8 cellular contexts compared by ENCODE assay signal in the genomic region with DNA sequence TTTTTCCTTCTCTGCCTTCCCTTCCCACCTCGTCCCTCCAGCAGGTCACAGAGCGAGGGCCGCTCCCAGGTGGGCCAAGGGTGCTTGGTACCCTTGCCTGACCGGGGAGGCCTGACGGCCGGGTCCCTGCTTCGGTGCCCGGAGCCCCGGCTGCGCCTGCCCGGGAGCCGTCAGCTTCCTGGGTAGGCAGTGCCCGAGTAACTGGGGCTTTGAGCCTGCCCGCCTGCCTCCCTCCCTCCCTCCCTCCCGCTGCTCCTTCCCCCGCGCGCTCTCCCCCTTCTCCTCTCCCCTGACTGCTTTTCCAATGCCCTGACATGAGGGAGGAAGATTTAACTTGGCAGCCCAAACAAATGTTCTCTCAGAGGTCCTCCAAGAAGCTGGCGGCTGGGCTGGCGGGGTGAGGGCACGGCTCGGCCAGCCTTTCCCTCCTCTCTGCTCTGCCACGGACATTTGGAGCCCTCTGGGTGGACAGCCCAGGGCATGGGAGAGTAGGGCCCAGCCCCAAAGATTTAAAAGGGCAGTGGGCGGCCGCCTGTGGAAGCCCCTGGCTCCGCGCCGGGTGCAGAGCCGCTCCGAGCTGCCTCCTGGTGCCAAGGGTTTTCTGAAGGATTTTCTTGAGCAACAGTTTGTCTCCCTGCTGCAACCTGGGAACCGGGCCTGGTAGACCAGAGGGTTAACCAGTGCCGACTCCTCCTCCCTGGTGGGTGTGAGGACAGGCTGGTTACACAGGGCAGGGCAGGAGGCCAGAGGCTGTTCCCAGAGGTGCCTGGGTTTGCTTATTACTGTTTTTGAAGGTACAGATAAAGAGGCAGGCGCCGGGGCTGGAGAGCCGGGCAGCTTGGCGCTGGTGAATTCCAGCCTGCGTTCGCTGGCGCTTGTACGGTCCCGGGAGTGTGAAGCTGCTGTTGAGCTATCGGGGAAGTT. TPM values are rescaled to one million over a fixed set of nuclear protein-coding genes. Genes with fewer than 3 reads are reported as not detected.
DNase-seq lines count a peak whose midpoint lies in the region; ATAC-seq and TF ChIP-seq lines count a peak whose summit lies in the region.

No MANE protein-coding gene starts in this region.

- ATAC-seq in HG03095 (IDR thresholded peaks at IDR 0.05; ENCODE audit: unreplicated experiment) (no peak), GM21825 (IDR thresholded peaks at IDR 0.05; ENCODE audit: unreplicated experiment) (no peak)

- H3K9me3 Mint-ChIP-seq in HFFc6, result no peaks in the 10 kb centered on the region

- H3K27me3 Mint-ChIP-seq in HFFc6 (ENCODE audit: insufficient read depth), result no peaks in the 10 kb centered on the region

- H3K4me2 ChIP-seq in BLaER1 treated with 17β-estradiol and CSF1 and Interleukin-3, amounts not matched to agents 10 nM and 100 nM, result peak overlapping the region; percentile 94 to 100 (median 98)

- H3K4me1 ChIP-seq in BLaER1 treated with 17β-estradiol and CSF1 and Interleukin-3, amounts not matched to agents 10 nM and 100 nM, result peaks cover 54 to 72% (median 65%) of the 10 kb centered on the region in 10 experiments
- peaks cover 16 to 60% (median 24%) of the 10 kb centered on the region in 4 donors for H3K4me1 ChIP-seq in Peyer's patch
- H3K4me1 ChIP-seq in breast epithelium, result peaks cover 11 to 33% of the 10 kb centered on the region in 2 donors

- TF ChIP-seq POLR2A in Peyer's patch (IDR thresholded peaks at IDR 0.05) (peak; percentile 77 to 92), breast epithelium (IDR thresholded peaks at IDR 0.05) (peak; percentile 59)

- H3K4me3 ChIP-seq in BLaER1 treated with 17β-estradiol and CSF1 and Interleukin-3, amounts not matched to agents 10 nM and 100 nM, result peak overlapping the region; percentile 75 to 100 (median 98)
- H3K4me3 ChIP-seq in Peyer's patch (peak overlapping the region; percentile 76 to 98 (median 83)), breast epithelium (peak overlapping the region; percentile 65 to 98 (median 78)), iPS-18c (ENCODE audit: insufficient read depth, low read depth, low read length) (peak overlapping the region; percentile 92)

- peak overlapping the region; percentile 80 for H3K27ac Mint-ChIP-seq in HFFc6

- peaks cover 55% of the 10 kb centered on the region for H3K4me1 Mint-ChIP-seq in HFFc6 (ENCODE audit: low read depth)

- peak; percentile 77 for DNase-seq in HFFc6
- DNase-seq in Peyer's patch, result peak in 2 of 3 donors; percentile 92 to 94
- DNase-seq in breast epithelium (ENCODE audit: low spot score in 2 of 2), result peak; percentile 91 to 97
- peak; percentile 94 for DNase-seq in retina

- intact Hi-C loops in breast epithelium (cut with DNase I; ENCODE audit: low total_unique reads), result no loop called here

- peaks cover 0 to 6% (median 0%) of the 10 kb centered on the region in 11 experiments; a peak in 7 of 22 replicates for H3K27me3 ChIP-seq in BLaER1 treated with 17β-estradiol and CSF1 and Interleukin-3, amounts not matched to agents 10 nM and 100 nM
- H3K27me3 ChIP-seq in Peyer's patch (no peaks in the 10 kb centered on the region), breast epithelium (no peaks in the 10 kb centered on the region)

- no peaks in the 10 kb centered on the region for H3K9me3 ChIP-seq in BLaER1 treated with 17β-estradiol and CSF1 and Interleukin-3, amounts not matched to agents 10 nM and 100 nM (replicated peaks in 1 of 11)
- no peaks in the 10 kb centered on the region for H3K9me3 ChIP-seq in Peyer's patch
- H3K9me3 ChIP-seq in breast epithelium, result no peaks in the 10 kb centered on the region
- no peaks in the 10 kb centered on the region for H3K9me3 ChIP-seq in iPS-18c (ENCODE audit: control insufficient read depth, insufficient read depth, low read length)

- peak overlapping the region; percentile 72 to 95 (median 91) for H3K27ac ChIP-seq in BLaER1 treated with 17β-estradiol and CSF1 and Interleukin-3, amounts not matched to agents 10 nM and 100 nM
- peak overlapping the region; percentile 82 to 100 (median 96) for H3K27ac ChIP-seq in Peyer's patch
- H3K27ac ChIP-seq in breast epithelium, result peak overlapping the region; percentile 98 to 99

- peak overlapping the region; percentile 97 for H3K4me3 Mint-ChIP-seq in HFFc6

- H4K20me1 ChIP-seq in BLaER1 treated with 17β-estradiol and CSF1 and Interleukin-3, amounts not matched to agents 10 nM and 100 nM, result peaks cover 58 to 68% (median 61%) of the 10 kb centered on the region in 11 experiments

- H3K36me3 Mint-ChIP-seq in HFFc6 (ENCODE audit: low read depth), result no peaks in the 10 kb centered on the region

- TF ChIP-seq CTCF in HFFc6 (IDR thresholded peaks at IDR 0.05), result no peak
- TF ChIP-seq CTCF in Peyer's patch (IDR thresholded peaks at IDR 0.05), result peak in 1 of 6 experiments; percentile 10
- TF ChIP-seq CTCF in breast epithelium (IDR thresholded peaks at IDR 0.05), result no peak

- peaks cover 0 to 4% (median 0%) of the 10 kb centered on the region in 11 experiments; a peak in 1 of 22 replicates for H3K36me3 ChIP-seq in BLaER1 treated with 17β-estradiol and CSF1 and Interleukin-3, amounts not matched to agents 10 nM and 100 nM
- no peaks in the 10 kb centered on the region for H3K36me3 ChIP-seq in Peyer's patch
- no peaks in the 10 kb centered on the region for H3K36me3 ChIP-seq in breast epithelium

- H3K9ac ChIP-seq in BLaER1 treated with 17β-estradiol and CSF1 and Interleukin-3, amounts not matched to agents 10 nM and 100 nM, result peak overlapping the region; percentile 88 to 97 (median 95)

RNA-seq across cellular contexts. Expression of gene ZMIZ1, which starts 2.1 kb away (rescaled TPM):
- 10 to 100 TPM; 38.6 to 60.3 (median 51.2) TPM for total RNA-seq in HFFc6 (2021; fragmentation: NEBNext Ultra II Directional; extraction: Animal tissue kit (Norgen Biotek cat#: 25700))
- 10 to 100 TPM; 40.4 to 86.7 (median 73.2) TPM for total RNA-seq in Peyer's patch
- 10 to 100 TPM; 34.4 to 63.7 (median 39.8) TPM for total RNA-seq in breast epithelium
